In the genomic region with DNA sequence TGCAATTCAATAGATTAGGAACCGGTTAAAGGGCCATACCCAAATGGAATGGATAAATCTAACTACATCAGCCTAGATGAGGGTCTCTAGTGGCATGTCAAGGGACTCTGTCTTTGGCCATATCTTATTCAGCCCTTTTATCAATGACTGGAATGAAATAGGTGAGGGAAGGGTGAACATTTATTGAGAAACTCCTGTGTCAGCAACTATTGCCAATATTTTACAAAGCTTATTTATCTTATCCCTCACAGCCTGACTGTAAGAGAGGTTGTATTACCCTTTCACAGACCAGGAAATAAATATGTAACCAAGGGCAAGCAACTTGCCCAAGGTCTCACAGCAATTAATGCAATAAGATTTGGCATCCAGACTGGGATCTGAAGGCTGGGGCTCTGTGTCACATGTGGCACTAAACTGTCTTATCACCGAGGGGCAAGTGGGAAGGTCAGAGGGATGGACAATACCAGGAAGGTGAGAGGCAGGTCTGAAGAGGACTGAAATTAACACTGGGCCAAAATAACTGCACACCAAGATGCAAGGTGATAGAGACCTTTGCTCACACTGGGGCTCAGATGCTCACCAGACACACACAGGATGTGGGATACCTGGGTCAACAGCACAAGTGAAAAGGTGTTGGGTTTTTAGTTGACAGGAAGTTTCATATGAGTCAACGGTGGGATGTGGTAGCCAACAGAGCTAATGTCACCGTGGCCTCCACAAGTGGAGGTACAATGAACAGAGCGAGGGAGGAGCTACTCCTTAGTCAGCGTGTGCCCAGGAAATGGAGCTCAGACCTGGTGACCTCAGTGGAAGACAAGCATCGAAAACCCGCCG, we compare ENCODE assay signal across 8 cellular contexts.
DNase-seq lines count a peak whose midpoint lies in the region; ATAC-seq lines count a peak whose summit lies in the region.

No MANE protein-coding gene starts in this region.

- H3K4me1 Mint-ChIP-seq in activated CD4-positive, alpha-beta T cell treated with anti-CD3 and anti-CD28 coated beads, Interleukin-2, amount 10 ng/mL, durations not matched to agents 7 days and 5 days = peaks cover 68% of the 10 kb centered on the region
- peaks cover 28 to 65% (median 61%) of the 10 kb centered on the region in 4 donors for H3K4me1 Mint-ChIP-seq in naive thymus-derived CD8-positive, alpha-beta T cell

- CTCF ChIA-PET in activated CD4-positive, alpha-beta T cell treated with anti-CD3 and anti-CD28 coated beads, Interleukin-2, amount 10 ng/mL, durations not matched to agents 7 days and 5 days (lab: Charles Lee) = interaction anchor here (0.5 to 1.0 kb wide), 5 partner anchors 44 to 774 kb away, joined by 3 to 6 read pairs (median 3); no protein-coding TSS in a partner anchor

- intact Hi-C loops in Right ventricle myocardium superior (cut with DNase I) = no loop called here

- H3K4me3 ChIP-seq in MG63 = no peak overlapping the region

- peaks cover 4% of the 10 kb centered on the region for H3K9me3 ChIP-seq in MG63

- H3K36me3 Mint-ChIP-seq in activated CD4-positive, alpha-beta T cell treated with anti-CD3 and anti-CD28 coated beads, Interleukin-2, amount 10 ng/mL, durations not matched to agents 7 days and 5 days (ENCODE audit: low read depth) = peaks cover 20% of the 10 kb centered on the region
- H3K36me3 Mint-ChIP-seq in naive thymus-derived CD8-positive, alpha-beta T cell = peaks cover 0 to 10% (median 4%) of the 10 kb centered on the region in 3 donors

- H3K27ac Mint-ChIP-seq in activated CD4-positive, alpha-beta T cell treated with anti-CD3 and anti-CD28 coated beads, Interleukin-2, amount 10 ng/mL, durations not matched to agents 7 days and 5 days = peak overlapping the region; percentile 94
- H3K27ac Mint-ChIP-seq in naive thymus-derived CD8-positive, alpha-beta T cell = peak overlapping the region; percentile 6 to 95 (median 86)

- H3K36me3 ChIP-seq in MG63 = no peaks in the 10 kb centered on the region

- peak; percentile 90 for DNase-seq in activated CD4-positive, alpha-beta T cell treated with anti-CD3 and anti-CD28 coated beads, Interleukin-2, amount 10 ng/mL, durations not matched to agents 7 days and 5 days
- peak in 9 of 10 donors; percentile 33 to 85 (median 71) for DNase-seq in naive thymus-derived CD8-positive, alpha-beta T cell
- DNase-seq in DMS153 (lab: John Stamatoyannopoulos, UW) (no peak), Right ventricle myocardium superior (no peak), MG63 (no peak), NCI-H1436 (lab: John Stamatoyannopoulos, UW) (no peak)

- ATAC-seq in GM18868 (IDR thresholded peaks at IDR 0.05; ENCODE audit: unreplicated experiment) (peak; percentile 89), HG03060 (IDR thresholded peaks at IDR 0.05; ENCODE audit: low read depth, unreplicated experiment) (peak; percentile 82), Right ventricle myocardium superior (ENCODE audit: poor library complexity) (no peak)
- peak; percentile 92 to 96 for ATAC-seq in naive thymus-derived CD8-positive, alpha-beta T cell

- H3K27me3 Mint-ChIP-seq in activated CD4-positive, alpha-beta T cell treated with anti-CD3 and anti-CD28 coated beads, Interleukin-2, amount 10 ng/mL, durations not matched to agents 7 days and 5 days = peaks cover 10% of the 10 kb centered on the region
- H3K27me3 Mint-ChIP-seq in naive thymus-derived CD8-positive, alpha-beta T cell = no peaks in the 10 kb centered on the region

- H3K4me3 Mint-ChIP-seq in activated CD4-positive, alpha-beta T cell treated with anti-CD3 and anti-CD28 coated beads, Interleukin-2, amount 10 ng/mL, durations not matched to agents 7 days and 5 days = peak overlapping the region; percentile 31
- H3K4me3 Mint-ChIP-seq in naive thymus-derived CD8-positive, alpha-beta T cell = peak overlapping the region; percentile 1 to 79 (median 68)

- POLR2A ChIA-PET in activated CD4-positive, alpha-beta T cell treated with anti-CD3 and anti-CD28 coated beads, Interleukin-2, amount 10 ng/mL, durations not matched to agents 7 days and 5 days (lab: Charles Lee) = interaction anchor here (0.7 to 1.1 kb wide), 2 partner anchors 42 to 45 kb away, joined by 3 to 6 read pairs; no protein-coding TSS in a partner anchor
- POLR2A ChIA-PET in naive thymus-derived CD8-positive, alpha-beta T cell (lab: Charles Lee) = interaction anchor here (0.9 to 3.8 kb wide), 10 partner anchors 11 to 384 kb away, joined by 3 to 38 read pairs (median 4); partner anchors contain the start of genes RPLP1 and TLE3

- peaks cover 23% of the 10 kb centered on the region for H3K9me3 Mint-ChIP-seq in activated CD4-positive, alpha-beta T cell treated with anti-CD3 and anti-CD28 coated beads, Interleukin-2, amount 10 ng/mL, durations not matched to agents 7 days and 5 days
- peaks cover 0 to 13% (median 2%) of the 10 kb centered on the region in 9 donors for H3K9me3 Mint-ChIP-seq in naive thymus-derived CD8-positive, alpha-beta T cell

- peaks cover 9% of the 10 kb centered on the region for H3K27me3 ChIP-seq in MG63

Comparison
In these comparisons a context has a peak if more than half of its experiments do, and no peak if none do; other contexts are left out.
1. DNase-seq: peak in activated CD4-positive, alpha-beta T cell treated with anti-CD3 and anti-CD28 coated beads, Interleukin-2, amount 10 ng/mL, durations not matched to agents 7 days and 5 days (single experiment) and naive thymus-derived CD8-positive, alpha-beta T cell (9 of 10); none in DMS153 (single experiment), Right ventricle myocardium superior (single experiment), MG63 (single experiment) and NCI-H1436 (single experiment).